ENCODE assay signal across 1 cellular context in the genomic region with DNA sequence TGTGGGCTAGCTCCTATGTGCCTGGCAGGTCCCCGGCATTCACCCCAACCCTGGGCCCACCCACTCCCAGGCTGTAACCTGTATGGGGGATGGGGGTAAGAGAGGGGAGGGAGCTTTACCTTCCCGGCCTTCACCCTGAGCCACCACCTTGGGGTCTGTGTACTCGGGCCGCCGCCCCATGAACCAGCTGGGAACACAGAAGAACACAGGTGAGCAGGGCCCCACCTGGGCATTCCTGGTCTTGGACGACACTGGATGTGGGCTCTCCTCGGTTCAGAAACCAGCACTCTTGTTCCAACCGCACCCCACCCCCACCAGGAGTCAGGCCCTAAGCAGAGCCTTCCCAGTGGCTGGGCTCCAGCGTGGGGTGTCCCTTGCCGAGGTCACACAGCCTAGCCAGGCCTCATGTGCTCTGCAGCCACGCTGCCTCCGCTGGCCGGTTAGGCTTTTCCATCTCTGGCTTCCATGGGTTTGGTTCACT.
TF ChIP-seq lines count a peak whose summit lies in the region.

No MANE protein-coding gene starts in this region.

TF ChIP-seq in SK-N-SH, 30 proteins besides CTCF, POLR2A, EP300 and RAD21 (continued from another document):
- TF ChIP-seq, protein P1, sequence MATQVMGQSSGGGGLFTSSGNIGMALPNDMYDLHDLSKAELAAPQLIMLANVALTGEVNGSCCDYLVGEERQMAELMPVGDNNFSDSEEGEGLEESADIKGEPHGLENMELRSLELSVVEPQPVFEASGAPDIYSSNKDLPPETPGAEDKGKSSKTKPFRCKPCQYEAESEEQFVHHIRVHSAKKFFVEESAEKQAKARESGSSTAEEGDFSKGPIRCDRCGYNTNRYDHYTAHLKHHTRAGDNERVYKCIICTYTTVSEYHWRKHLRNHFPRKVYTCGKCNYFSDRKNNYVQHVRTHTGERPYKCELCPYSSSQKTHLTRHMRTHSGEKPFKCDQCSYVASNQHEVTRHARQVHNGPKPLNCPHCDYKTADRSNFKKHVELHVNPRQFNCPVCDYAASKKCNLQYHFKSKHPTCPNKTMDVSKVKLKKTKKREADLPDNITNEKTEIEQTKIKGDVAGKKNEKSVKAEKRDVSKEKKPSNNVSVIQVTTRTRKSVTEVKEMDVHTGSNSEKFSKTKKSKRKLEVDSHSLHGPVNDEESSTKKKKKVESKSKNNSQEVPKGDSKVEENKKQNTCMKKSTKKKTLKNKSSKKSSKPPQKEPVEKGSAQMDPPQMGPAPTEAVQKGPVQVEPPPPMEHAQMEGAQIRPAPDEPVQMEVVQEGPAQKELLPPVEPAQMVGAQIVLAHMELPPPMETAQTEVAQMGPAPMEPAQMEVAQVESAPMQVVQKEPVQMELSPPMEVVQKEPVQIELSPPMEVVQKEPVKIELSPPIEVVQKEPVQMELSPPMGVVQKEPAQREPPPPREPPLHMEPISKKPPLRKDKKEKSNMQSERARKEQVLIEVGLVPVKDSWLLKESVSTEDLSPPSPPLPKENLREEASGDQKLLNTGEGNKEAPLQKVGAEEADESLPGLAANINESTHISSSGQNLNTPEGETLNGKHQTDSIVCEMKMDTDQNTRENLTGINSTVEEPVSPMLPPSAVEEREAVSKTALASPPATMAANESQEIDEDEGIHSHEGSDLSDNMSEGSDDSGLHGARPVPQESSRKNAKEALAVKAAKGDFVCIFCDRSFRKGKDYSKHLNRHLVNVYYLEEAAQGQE (IDR thresholded peaks at IDR 0.05; ENCODE audit: low read depth, low read length) = no peak
- no peak for TF ChIP-seq FOXM1 (IDR thresholded peaks at IDR 0.05; ENCODE audit: low read depth)
- no peak for TF ChIP-seq SIN3A (IDR thresholded peaks at IDR 0.05; ENCODE audit: borderline replicate concordance, low read depth, low read length)
